Comparison of ENCODE assay signal across 19 cellular contexts in the genomic region with DNA sequence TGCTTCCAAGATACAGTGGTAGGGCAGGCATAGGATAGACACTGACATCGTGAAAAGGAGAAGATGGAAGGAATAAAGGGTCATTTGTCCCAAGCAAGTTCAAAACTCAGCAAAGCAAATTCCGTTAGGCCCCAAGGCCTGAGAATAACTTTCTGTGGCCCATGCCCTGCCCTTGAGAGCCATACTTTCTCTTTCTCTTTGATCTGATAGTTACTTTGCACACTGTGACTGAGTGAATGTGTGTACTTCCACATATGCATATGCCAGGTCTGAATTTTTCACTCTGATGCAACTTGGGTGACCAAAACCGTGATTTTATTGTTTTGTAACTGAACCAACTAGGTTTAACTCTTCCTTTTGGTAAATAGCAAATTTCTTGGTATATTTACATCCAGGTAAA.
DNase-seq lines count a peak whose midpoint lies in the region; ATAC-seq, FAIRE-seq and TF ChIP-seq lines count a peak whose summit lies in the region.
"Had no signal": no experiment of that assay in that cellular context is flagged by ENCODE, and none has a peak within 500 bp of the region (broad histone marks: within the 10 kb centered on the region; RNA-seq: fewer than 3 reads in every experiment).

No MANE protein-coding gene starts in this region.

- WGBS in GM12878 (ENCODE audit: insufficient coverage, insufficient replicate concordance, low lambda C conversion rate, missing lambda C conversion rate): 10% methylated on average over 3 of the region's 3 CpGs

- H2AFZ ChIP-seq in GM12878 (ENCODE audit: control insufficient read depth, low read depth, low read length): no peak overlapping the region

- no peaks in the 10 kb centered on the region for H3K4me1 ChIP-seq in GM12878 (ENCODE audit: control insufficient read depth, insufficient read depth, low read length)
- H3K4me1 ChIP-seq in lower lobe of right lung: no peaks in the 10 kb centered on the region
- H3K4me1 ChIP-seq: A549, Peyer's patch had no signal

- H3K27me3 ChIP-seq in GM12878 (replicated peaks in 1 of 2; ENCODE audit: control insufficient read depth in 2 of 2, insufficient read depth in 2 of 2, low read length in 1 of 2) (no peaks in the 10 kb centered on the region), lower lobe of right lung (ENCODE audit: low read depth) (no peaks in the 10 kb centered on the region)
- H3K27me3 ChIP-seq: Peyer's patch had no signal

- H3K9ac ChIP-seq in GM12878 (ENCODE audit: control insufficient read depth, insufficient read depth, low read length): no peak overlapping the region

- POLR2A ChIA-PET in GM12878 (lab: Charles Lee): no interaction called here

- no peak for TF ChIP-seq POLR2A in GM12878 (IDR thresholded peaks at IDR 0.05; ENCODE audit: low read depth, low read length)

- peak; percentile 55 for ATAC-seq in GM18858 (IDR thresholded peaks at IDR 0.05; ENCODE audit: unreplicated experiment)
- peak; percentile 78 for ATAC-seq in GM21717 (IDR thresholded peaks at IDR 0.05; ENCODE audit: unreplicated experiment)
- ATAC-seq in HG03175 (IDR thresholded peaks at IDR 0.05; ENCODE audit: unreplicated experiment): peak; percentile 51
- ATAC-seq in GM12878: peak; percentile 45; the same call in 1 of the 3 replicates
- ATAC-seq in lower lobe of right lung: no peak
- ATAC-seq: A549, HCT116, SK-N-SH treated with all-trans-retinoic acid at 6 μM for 48 hours had no signal

- H3K4me3 ChIP-seq in GM12878: no peak overlapping the region
- no peak overlapping the region for H3K4me3 ChIP-seq in lower lobe of right lung
- H3K4me3 ChIP-seq: A549, Peyer's patch had no signal

- H3K36me3 ChIP-seq in GM12878 (ENCODE audit: control insufficient read depth in 2 of 2, insufficient read depth in 2 of 2, low read length in 1 of 2): no peaks in the 10 kb centered on the region
- H3K36me3 ChIP-seq in lower lobe of right lung: no peaks in the 10 kb centered on the region
- H3K36me3 ChIP-seq: Peyer's patch had no signal

- RAD21 ChIA-PET in GM12878 (lab: Charles Lee; ENCODE audit: unreplicated experiment): no interaction called here

- H3K4me2 ChIP-seq in GM12878 (ENCODE audit: control insufficient read depth, insufficient read depth): no peak overlapping the region
- H3K4me2 ChIP-seq: A549 had no signal

- no peak for TF ChIP-seq EP300 in GM12878 (IDR thresholded peaks at IDR 0.05; ENCODE audit: borderline replicate concordance in 1 of 2, control insufficient read depth in 1 of 2, low read depth in 2 of 2, low read length in 2 of 2)

- H4K20me1 ChIP-seq in GM12878 (ENCODE audit: control insufficient read depth, insufficient read depth): no peaks in the 10 kb centered on the region

- intact Hi-C loops in GM12878 (cut with micrococcal nuclease; ENCODE audit: unreplicated experiment): no loop called here
- intact Hi-C loops in lower lobe of right lung (cut with DNase I): no loop called here

- BruUV-seq in GM12878 (replicated peaks; lab: Mats Ljungman, UMichigan): no TSS peak

- TF ChIP-seq CTCF in GM12878 (IDR thresholded peaks at IDR 0.05 in 2 of 3, conservative IDR thresholded peaks at IDR 0.05 in 1 of 3; ENCODE audit: control insufficient read depth in 2 of 3, extremely low read depth in 1 of 3, insufficient read depth in 1 of 3, low read depth in 3 of 3, low read length in 3 of 3): no peak
- no peak for TF ChIP-seq CTCF in lower lobe of right lung (IDR thresholded peaks at IDR 0.05)

- H3K9me3 ChIP-seq in GM12878 (replicated peaks; ENCODE audit: control insufficient read depth, insufficient read depth, low read length): no peaks in the 10 kb centered on the region
- H3K9me3 ChIP-seq in lower lobe of right lung: no peaks in the 10 kb centered on the region
- H3K9me3 ChIP-seq: A549, Peyer's patch had no signal

- DNase-seq in GM12878 (ENCODE audit: low read depth, low spot score): no peak
- DNase-seq in NCI-H526 (lab: John Stamatoyannopoulos, UW): no peak
- DNase-seq in UCSD-AML1 (lab: John Stamatoyannopoulos, UW; ENCODE audit: unreplicated experiment): no peak
- no peak for DNase-seq in lower lobe of right lung
- DNase-seq: DMS53; GF-D8; Karpas-422; NCI-H1694; NCI-H748 treated with DMSO at 0.1 percent for 48 hours; NK-92 treated with Interleukin-12 subunit alpha and Interleukin-12 subunit beta, amount 100 ng/mL, for 24 hours; Peyer's patch had no signal

- CTCF ChIA-PET in GM12878 (lab: Yijun Ruan, JAX): no interaction called here

- H3K27ac ChIP-seq in GM12878 (ENCODE audit: control insufficient read depth, insufficient read depth) (no peak overlapping the region), lower lobe of right lung (no peak overlapping the region)
- H3K27ac ChIP-seq: A549, Peyer's patch had no signal

- TF ChIP-seq RAD21 in GM12878 (IDR thresholded peaks at IDR 0.05; ENCODE audit: insufficient read depth, low read depth, low read length): no peak

- no peaks in the 10 kb centered on the region for H3K79me2 ChIP-seq in GM12878 (ENCODE audit: control insufficient read depth, insufficient read depth, low read length)

- no peak for FAIRE-seq in GM12878 (lab: Jason Lieb, UNC)
- FAIRE-seq: A549, D721Med, GM19239 had no signal

- SMC1A ChIA-PET in GM12878 (lab: Charles Lee; ENCODE audit: uncharacterized antibody, unreplicated experiment): no interaction called here

- in situ Hi-C loops in GM12878 (cut with MboI): no loop called here

TF ChIP-seq in GM12878, 131 proteins besides CTCF, POLR2A, EP300 and RAD21:
- TF ChIP-seq, protein P1, sequence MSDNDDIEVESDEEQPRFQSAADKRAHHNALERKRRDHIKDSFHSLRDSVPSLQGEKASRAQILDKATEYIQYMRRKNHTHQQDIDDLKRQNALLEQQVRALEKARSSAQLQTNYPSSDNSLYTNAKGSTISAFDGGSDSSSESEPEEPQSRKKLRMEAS (IDR thresholded peaks at IDR 0.05; ENCODE audit: low read depth, low read length): no peak
- TF ChIP-seq DPF2 (IDR thresholded peaks at IDR 0.05) (no peak), IKZF2 (IDR thresholded peaks at IDR 0.05) (no peak), MXI1 (IDR thresholded peaks at IDR 0.05; ENCODE audit: low read depth, low read length) (no peak), TCF7 (IDR thresholded peaks at IDR 0.05; ENCODE audit: borderline replicate concordance) (no peak), MYC (IDR thresholded peaks at IDR 0.05; ENCODE audit: insufficient read depth, insufficient read length, insufficient replicate concordance, low read length, severe bottlenecking) (no peak), RAD51 (IDR thresholded peaks at IDR 0.05) (no peak), CBX3 (IDR thresholded peaks at IDR 0.05; ENCODE audit: borderline replicate concordance, low read depth) (no peak), CHD1 (IDR thresholded peaks at IDR 0.05; ENCODE audit: low read depth, low read length) (no peak), ZNF384 (IDR thresholded peaks at IDR 0.05; ENCODE audit: borderline replicate concordance, low read depth, low read length) (no peak), SP1 (IDR thresholded peaks at IDR 0.05; ENCODE audit: low read depth, low read length) (no peak), PAX8 (IDR thresholded peaks at IDR 0.05) (no peak), TARDBP (IDR thresholded peaks at IDR 0.05; ENCODE audit: borderline replicate concordance) (no peak)
- TF ChIP-seq, protein P2, sequence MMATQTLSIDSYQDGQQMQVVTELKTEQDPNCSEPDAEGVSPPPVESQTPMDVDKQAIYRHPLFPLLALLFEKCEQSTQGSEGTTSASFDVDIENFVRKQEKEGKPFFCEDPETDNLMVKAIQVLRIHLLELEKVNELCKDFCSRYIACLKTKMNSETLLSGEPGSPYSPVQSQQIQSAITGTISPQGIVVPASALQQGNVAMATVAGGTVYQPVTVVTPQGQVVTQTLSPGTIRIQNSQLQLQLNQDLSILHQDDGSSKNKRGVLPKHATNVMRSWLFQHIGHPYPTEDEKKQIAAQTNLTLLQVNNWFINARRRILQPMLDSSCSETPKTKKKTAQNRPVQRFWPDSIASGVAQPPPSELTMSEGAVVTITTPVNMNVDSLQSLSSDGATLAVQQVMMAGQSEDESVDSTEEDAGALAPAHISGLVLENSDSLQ (IDR thresholded peaks at IDR 0.05): no peak
- TF ChIP-seq, protein P3, sequence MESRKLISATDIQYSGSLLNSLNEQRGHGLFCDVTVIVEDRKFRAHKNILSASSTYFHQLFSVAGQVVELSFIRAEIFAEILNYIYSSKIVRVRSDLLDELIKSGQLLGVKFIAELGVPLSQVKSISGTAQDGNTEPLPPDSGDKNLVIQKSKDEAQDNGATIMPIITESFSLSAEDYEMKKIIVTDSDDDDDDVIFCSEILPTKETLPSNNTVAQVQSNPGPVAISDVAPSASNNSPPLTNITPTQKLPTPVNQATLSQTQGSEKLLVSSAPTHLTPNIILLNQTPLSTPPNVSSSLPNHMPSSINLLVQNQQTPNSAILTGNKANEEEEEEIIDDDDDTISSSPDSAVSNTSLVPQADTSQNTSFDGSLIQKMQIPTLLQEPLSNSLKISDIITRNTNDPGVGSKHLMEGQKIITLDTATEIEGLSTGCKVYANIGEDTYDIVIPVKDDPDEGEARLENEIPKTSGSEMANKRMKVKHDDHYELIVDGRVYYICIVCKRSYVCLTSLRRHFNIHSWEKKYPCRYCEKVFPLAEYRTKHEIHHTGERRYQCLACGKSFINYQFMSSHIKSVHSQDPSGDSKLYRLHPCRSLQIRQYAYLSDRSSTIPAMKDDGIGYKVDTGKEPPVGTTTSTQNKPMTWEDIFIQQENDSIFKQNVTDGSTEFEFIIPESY (IDR thresholded peaks at IDR 0.05): no peak
TF ChIP-seq in GM12878: peak in this region for 0.

Comparison
In these comparisons a context has a peak if more than half of its experiments do, and no peak if none do; other contexts are left out.
1. ATAC-seq: peak in GM18858 (single experiment), GM21717 (single experiment), HG03175 (single experiment) and GM12878 (single experiment); none in lower lobe of right lung (0 of 2).